8 cellular contexts compared by ENCODE assay signal in genomic region chr11:8717876-8718753, GRCh38. TPM values are rescaled to one million over a fixed set of nuclear protein-coding genes. Genes with fewer than 3 reads are reported as not detected.
DNase-seq lines count a peak whose midpoint lies in the region; ATAC-seq, FAIRE-seq and TF ChIP-seq lines count a peak whose summit lies in the region.

No MANE protein-coding gene starts in this region.

- H3K4me3 Mint-ChIP-seq in CD8-positive, alpha-beta T cell, result no peak overlapping the region

- H3K4me1 ChIP-seq in esophagus squamous epithelium (peaks cover 57 to 99% (median 81%) of the 10 kb centered on the region in 3 donors), ovary (ENCODE audit: insufficient read depth) (peaks cover 60% of the 10 kb centered on the region), BE2C (no peaks in the 10 kb centered on the region)
- H3K4me1 ChIP-seq in CD8-positive, alpha-beta T cell (ENCODE audit: insufficient read depth, low read length), result no peaks in the 10 kb centered on the region

- intact Hi-C loops in esophagus squamous epithelium (cut with DNase I) (no loop called here), ovary (cut with DNase I) (loop anchor here in 2 of 4 donors (5.0 to 10.0 kb wide), 2 partner anchors 87 to 89 kb away; no protein-coding TSS in a partner anchor)
- intact Hi-C loops in CD8-positive, alpha-beta T cell (cut with DNase I, micrococcal nuclease), result no loop called here

- peaks cover 8% of the 10 kb centered on the region for H3K27me3 Mint-ChIP-seq in CD8-positive, alpha-beta T cell (ENCODE audit: low read depth)

- no peak overlapping the region for H3K27ac Mint-ChIP-seq in CD8-positive, alpha-beta T cell

- peaks cover 0 to 39% (median 0%) of the 10 kb centered on the region in 3 donors for H3K36me3 ChIP-seq in esophagus squamous epithelium
- H3K36me3 ChIP-seq in ovary, result no peaks in the 10 kb centered on the region
- H3K36me3 ChIP-seq in BE2C, result no peaks in the 10 kb centered on the region
- H3K36me3 ChIP-seq in CD8-positive, alpha-beta T cell (ENCODE audit: insufficient read depth, low read length), result no peaks in the 10 kb centered on the region

- no peak for TF ChIP-seq POLR2A in GM12891 (IDR thresholded peaks at IDR 0.05; ENCODE audit: low read depth, low read length)
- TF ChIP-seq POLR2A in esophagus squamous epithelium (IDR thresholded peaks at IDR 0.05), result no peak
- no peak for TF ChIP-seq POLR2A in ovary (IDR thresholded peaks at IDR 0.05)

- no peaks in the 10 kb centered on the region for H3K9me3 ChIP-seq in esophagus squamous epithelium
- no peaks in the 10 kb centered on the region for H3K9me3 ChIP-seq in ovary
- no peaks in the 10 kb centered on the region for H3K9me3 ChIP-seq in BE2C
- no peaks in the 10 kb centered on the region for H3K9me3 ChIP-seq in CD8-positive, alpha-beta T cell (ENCODE audit: low read length)

- CTCF ChIA-PET in CD8-positive, alpha-beta T cell (lab: Charles Lee), result no interaction called here

- TF ChIP-seq CTCF in esophagus squamous epithelium (IDR thresholded peaks at IDR 0.05) (no peak), ovary (IDR thresholded peaks at IDR 0.05) (no peak), BE2C (IDR thresholded peaks at IDR 0.05; ENCODE audit: low read depth, low read length) (no peak)
- TF ChIP-seq CTCF in CD8-positive, alpha-beta T cell (IDR thresholded peaks at IDR 0.05), result no peak

- peak; percentile 90 for FAIRE-seq in GM12891 (lab: Jason Lieb, UNC)

- peaks cover 2% of the 10 kb centered on the region for H3K4me1 Mint-ChIP-seq in CD8-positive, alpha-beta T cell (ENCODE audit: low read depth)

- POLR2A ChIA-PET in CD8-positive, alpha-beta T cell (lab: Charles Lee), result no interaction called here

- H3K9me3 Mint-ChIP-seq in CD8-positive, alpha-beta T cell, result no peaks in the 10 kb centered on the region

- H3K36me3 Mint-ChIP-seq in CD8-positive, alpha-beta T cell, result no peaks in the 10 kb centered on the region

- DNase-seq in GM12891 (ENCODE audit: insufficient read length, low spot score) (peak; percentile 43), OCI-M1 (lab: John Stamatoyannopoulos, UW) (peak; percentile 9), esophagus squamous epithelium (lab: John Stamatoyannopoulos, UW) (no peak), ovary (peak; percentile 65 to 73 (median 71)), BE2C (no peak)
- no peak for DNase-seq in stimulated activated CD4-positive, alpha-beta T cell treated with anti-CD3 and anti-CD28 coated beads, Interleukin-15, amount 100 ng/mL, for 24 hours
- DNase-seq in CD8-positive, alpha-beta T cell, result no peak

- 30 to 44% methylated on average over 9 to 11 of the region's 11 CpGs for WGBS in esophagus squamous epithelium, 2 donors
- 18 to 20% (median 18%) methylated on average over 11 of the region's 11 CpGs for WGBS in ovary, 3 donors

- no peak for TF ChIP-seq EP300 in ovary (IDR thresholded peaks at IDR 0.05)

- H3K27me3 ChIP-seq in esophagus squamous epithelium, result no peaks in the 10 kb centered on the region
- no peaks in the 10 kb centered on the region for H3K27me3 ChIP-seq in ovary
- no peaks in the 10 kb centered on the region for H3K27me3 ChIP-seq in BE2C
- H3K27me3 ChIP-seq in CD8-positive, alpha-beta T cell (ENCODE audit: insufficient read depth, low read length), result no peaks in the 10 kb centered on the region

- no peak for ATAC-seq in HG03457 (IDR thresholded peaks at IDR 0.05; ENCODE audit: unreplicated experiment)
- no peak for ATAC-seq in CD8-positive, alpha-beta T cell

- H3K27ac ChIP-seq in esophagus squamous epithelium, result peak overlapping the region; percentile 86 to 94 (median 91)
- H3K27ac ChIP-seq in ovary, result peak overlapping the region in 1 of 2 donors; percentile 88
- no peak overlapping the region for H3K27ac ChIP-seq in CD8-positive, alpha-beta T cell (ENCODE audit: low read depth, low read length)

- H3K4me3 ChIP-seq in esophagus squamous epithelium (peak overlapping the region in 1 of 4 donors; percentile 19), ovary (no peak overlapping the region), BE2C (ENCODE audit: low read depth, low read length) (no peak overlapping the region)
- no peak overlapping the region for H3K4me3 ChIP-seq in CD8-positive, alpha-beta T cell (ENCODE audit: low read depth, low read length)

TF ChIP-seq in GM12891, 5 proteins besides CTCF, POLR2A, EP300 and RAD21:
- peak; percentile 80 for TF ChIP-seq SPI1 (IDR thresholded peaks at IDR 0.05; ENCODE audit: low read depth, low read length)
- TF ChIP-seq POLR2AphosphoS5 (IDR thresholded peaks at IDR 0.05; ENCODE audit: low read depth, low read length), result no peak
- TF ChIP-seq PAX5 (IDR thresholded peaks at IDR 0.05; ENCODE audit: insufficient read depth, low read length, severe bottlenecking), result no peak
- TF ChIP-seq TAF1 (IDR thresholded peaks at IDR 0.05; ENCODE audit: low read depth, low read length), result no peak
- TF ChIP-seq POU2F2 (IDR thresholded peaks at IDR 0.05; ENCODE audit: low read depth, low read length), result no peak
TF ChIP-seq in GM12891: peak in this region for 1.

RNA-seq across cellular contexts. Expression of gene RPL27A, which starts 35.5 kb away (rescaled TPM):
- 4,794 TPM for polyA plus RNA-seq in GM12891 (2012; ENCODE audit: low read depth, missing spikeins)
- total RNA-seq in esophagus squamous epithelium (1,000 to 10,000 TPM in 3 of 4 donors, 100 to 1,000 TPM in 1; 921 to 1,566 (median 1,106) TPM), ovary (1,000 to 10,000 TPM in 6 of 7 donors, 100 to 1,000 TPM in 1; 986 to 2,251 (median 1,304) TPM)
- polyA plus RNA-seq in ovary, result 1,000 to 10,000 TPM; 3,412 to 6,011 TPM
- 667 TPM for polyA plus RNA-seq in BE2C (2012; ENCODE audit: insufficient read depth, insufficient read length, low read depth)
- total RNA-seq in CD8-positive, alpha-beta T cell, result 1,000 to 10,000 TPM; 1,595 to 1,676 TPM

RNA-seq across cellular contexts. Expression of gene TRIM66, which starts 35.6 kb away (rescaled TPM):
- 8.3 TPM for polyA plus RNA-seq in GM12891 (2012; ENCODE audit: low read depth, missing spikeins)
- total RNA-seq in esophagus squamous epithelium (1 to 10 TPM; 4.5 to 5.5 (median 4.8) TPM), ovary (10 to 100 TPM in 1 of 7 donors, 1 to 10 TPM in 6; 2.3 to 15.4 (median 4.9) TPM)
- polyA plus RNA-seq in ovary, result 1 to 10 TPM; 2.6 to 6.7 TPM
- 1.8 TPM for polyA plus RNA-seq in BE2C (2012; ENCODE audit: insufficient read depth, insufficient read length, low read depth)
- total RNA-seq in CD8-positive, alpha-beta T cell, result 1 to 10 TPM; 8.6 to 9.1 TPM

Comparison
In these comparisons a context has a peak if more than half of its experiments do, and no peak if none do; other contexts are left out.
1. DNase-seq: peak in GM12891 (single experiment), OCI-M1 (single experiment) and ovary (5 of 5); none in esophagus squamous epithelium (single experiment), BE2C (single experiment), stimulated activated CD4-positive, alpha-beta T cell treated with anti-CD3 and anti-CD28 coated beads, Interleukin-15, amount 100 ng/mL, for 24 hours (single experiment) and CD8-positive, alpha-beta T cell (0 of 7).